Comparison of ENCODE assay signal across 16 cellular contexts in the genomic region with DNA sequence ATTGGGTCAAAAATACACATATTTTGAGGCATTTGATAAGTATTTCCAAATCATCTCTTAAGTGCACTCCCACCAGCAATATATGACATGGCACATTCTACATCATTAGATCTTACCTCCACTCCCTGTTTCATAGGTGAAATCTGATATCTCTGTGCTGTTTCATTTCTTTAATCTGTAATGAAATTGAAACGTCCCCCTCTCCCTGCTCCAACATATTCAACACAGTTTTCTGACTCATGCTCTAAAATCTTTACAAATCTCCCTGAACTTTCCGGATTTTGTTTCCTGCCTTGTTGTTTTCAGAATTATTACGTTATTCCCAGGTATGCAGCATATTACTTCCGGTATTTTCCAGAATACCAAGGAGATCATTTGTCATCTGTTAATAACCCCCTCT.
DNase-seq lines count a peak whose midpoint lies in the region; ATAC-seq and TF ChIP-seq lines count a peak whose summit lies in the region.
"Had no signal": no experiment of that assay in that cellular context is flagged by ENCODE, and none has a peak within 500 bp of the region (broad histone marks: within the 10 kb centered on the region; RNA-seq: fewer than 3 reads in every experiment).

No MANE protein-coding gene starts in this region.

- H2BK120ac ChIP-seq in mesenchymal stem cell (ENCODE audit: low read depth, low read length): no peak overlapping the region

- H3K4me1 ChIP-seq in CD8-positive, alpha-beta T cell (ENCODE audit: insufficient read depth, low read length): peaks cover 16% of the 10 kb centered on the region
- H3K4me1 ChIP-seq in mesenchymal stem cell (ENCODE audit: control insufficient read depth, insufficient read depth, low read depth, low read length): peaks cover 11% of the 10 kb centered on the region
- H3K4me1 ChIP-seq: BE2C, prostate gland had no signal

- H2AFZ ChIP-seq in mesenchymal stem cell (ENCODE audit: low read depth, low read length): no peak overlapping the region

- H3K4ac ChIP-seq in mesenchymal stem cell (ENCODE audit: low read depth in 1 of 2, low read length in 2 of 2): no peak overlapping the region

- no peak for DNase-seq in CD8-positive, alpha-beta T cell
- peak; percentile 66 for DNase-seq in NCI-H226
- no peak for DNase-seq in chondrocyte (ENCODE audit: low spot score)
- DNase-seq in nephron progenitor cell: no peak
- DNase-seq in NCI-H446 treated with DMSO at 0.1 percent for 48 hours (lab: John Stamatoyannopoulos, UW): no peak
- DNase-seq in WTC11 (ENCODE audit: low spot score): no peak
- DNase-seq in mesenchymal stem cell: no peak
- DNase-seq: activated CD4-positive, CD25-positive, alpha-beta regulatory T cell treated with anti-CD3 and anti-CD28 coated beads, Interleukin-2, amount 50 U/mL, for 72 hours; anterior cingulate cortex; BE2C; DND-41; dorsolateral prefrontal cortex had no signal

- peaks cover 8% of the 10 kb centered on the region for H3K27me3 ChIP-seq in CD8-positive, alpha-beta T cell (ENCODE audit: insufficient read depth, low read length)
- peaks cover 0 to 12% of the 10 kb centered on the region in 2 experiments for H3K27me3 ChIP-seq in mesenchymal stem cell (ENCODE audit: control insufficient read depth in 1 of 2, insufficient read depth in 1 of 2, low read length in 2 of 2)
- H3K27me3 ChIP-seq: BE2C, dorsolateral prefrontal cortex had no signal

- H3K27me3 Mint-ChIP-seq in CD8-positive, alpha-beta T cell (ENCODE audit: low read depth): peaks cover 53% of the 10 kb centered on the region
- H3K27me3 Mint-ChIP-seq in chondrocyte (ENCODE audit: low read depth) (no peaks in the 10 kb centered on the region), nephron progenitor cell (ENCODE audit: low read depth, poor library complexity) (peaks cover 61% of the 10 kb centered on the region), WTC11 (ENCODE audit: low read depth) (peaks cover 47% of the 10 kb centered on the region)

- no peak overlapping the region for H3K27ac ChIP-seq in CD8-positive, alpha-beta T cell (ENCODE audit: low read depth, low read length)
- H3K27ac ChIP-seq in mesenchymal stem cell (ENCODE audit: low read length, poor library complexity, severe bottlenecking): no peak overlapping the region
- H3K27ac ChIP-seq: prostate gland, thoracic aorta had no signal

- no peak overlapping the region for H3K4me2 ChIP-seq in mesenchymal stem cell (ENCODE audit: low read length, poor library complexity, severe bottlenecking)

- H3K14ac ChIP-seq in mesenchymal stem cell (ENCODE audit: low read length in 2 of 2): no peak overlapping the region

- POLR2A ChIA-PET in CD8-positive, alpha-beta T cell (lab: Charles Lee): no interaction called here
- POLR2A ChIA-PET in WTC11 (lab: Charles Lee): no interaction called here

- WGBS in mesenchymal stem cell: 70% methylated on average over 4 of the region's 4 CpGs

- H3K4me1 Mint-ChIP-seq in CD8-positive, alpha-beta T cell (ENCODE audit: low read depth): peaks cover 16% of the 10 kb centered on the region
- H3K4me1 Mint-ChIP-seq in chondrocyte (ENCODE audit: low read depth): peaks cover 44% of the 10 kb centered on the region
- peaks cover 32% of the 10 kb centered on the region for H3K4me1 Mint-ChIP-seq in nephron progenitor cell
- H3K4me1 Mint-ChIP-seq in WTC11: peaks cover 19% of the 10 kb centered on the region

- H4K8ac ChIP-seq in mesenchymal stem cell (ENCODE audit: low read length): no peak overlapping the region

- H2BK5ac ChIP-seq in mesenchymal stem cell (ENCODE audit: low read depth, low read length, poor library complexity, severe bottlenecking): no peak overlapping the region

- H3K23ac ChIP-seq in mesenchymal stem cell (ENCODE audit: low read length in 2 of 2): no peak overlapping the region

- H3K18ac ChIP-seq in mesenchymal stem cell (ENCODE audit: low read depth in 1 of 2, low read length in 2 of 2): no peak overlapping the region

- no peaks in the 10 kb centered on the region for H3K79me1 ChIP-seq in mesenchymal stem cell (replicated peaks; ENCODE audit: low read length, poor library complexity, severe bottlenecking)

- no peaks in the 10 kb centered on the region for H3K9me3 ChIP-seq in CD8-positive, alpha-beta T cell (ENCODE audit: low read length)
- no peaks in the 10 kb centered on the region for H3K9me3 ChIP-seq in mesenchymal stem cell (ENCODE audit: control insufficient read depth, low read length)
- H3K9me3 ChIP-seq: BE2C, prostate gland, thoracic aorta had no signal

- H3K4me3 Mint-ChIP-seq in CD8-positive, alpha-beta T cell: peak overlapping the region; percentile 19
- H3K4me3 Mint-ChIP-seq in chondrocyte (ENCODE audit: unreplicated experiment): peak overlapping the region; percentile 35
- peak overlapping the region; percentile 71 for H3K4me3 Mint-ChIP-seq in nephron progenitor cell
- no peak overlapping the region for H3K4me3 Mint-ChIP-seq in WTC11

- no peak overlapping the region for H2BK12ac ChIP-seq in mesenchymal stem cell (ENCODE audit: low read length in 2 of 2)

- intact Hi-C loops in CD8-positive, alpha-beta T cell (cut with DNase I, micrococcal nuclease): loop anchor here in 1 of 2 experiments (2.0 kb wide), 1 partner anchor 357 kb away; no protein-coding TSS in a partner anchor

- H2AK5ac ChIP-seq in mesenchymal stem cell (ENCODE audit: low read length, severe bottlenecking): no peak overlapping the region

- H2BK15ac ChIP-seq in mesenchymal stem cell (ENCODE audit: low read depth, poor library complexity, severe bottlenecking): no peak overlapping the region

- H3K27ac Mint-ChIP-seq in CD8-positive, alpha-beta T cell: no peak overlapping the region
- peak overlapping the region; percentile 39 for H3K27ac Mint-ChIP-seq in chondrocyte (ENCODE audit: unreplicated experiment)
- H3K27ac Mint-ChIP-seq in nephron progenitor cell: no peak overlapping the region
- H3K27ac Mint-ChIP-seq in WTC11: no peak overlapping the region

- no peak for TF ChIP-seq CTCF in CD8-positive, alpha-beta T cell (IDR thresholded peaks at IDR 0.05)
- no peak for TF ChIP-seq CTCF in chondrocyte (IDR thresholded peaks at IDR 0.05)
- no peak for TF ChIP-seq CTCF in nephron progenitor cell (IDR thresholded peaks at IDR 0.05)
- no peak for TF ChIP-seq CTCF in WTC11 (IDR thresholded peaks at IDR 0.05)

- no peak overlapping the region for H3K9ac ChIP-seq in mesenchymal stem cell (ENCODE audit: low read length)

- H3K4me3 ChIP-seq in CD8-positive, alpha-beta T cell (ENCODE audit: low read depth, low read length): no peak overlapping the region
- peak overlapping the region in 1 of 2 experiments; percentile 83 for H3K4me3 ChIP-seq in mesenchymal stem cell (ENCODE audit: insufficient read depth in 1 of 2, low read depth in 1 of 2, low read length in 2 of 2)
- H3K4me3 ChIP-seq: GM12878 had no signal

- H3K36me3 Mint-ChIP-seq in CD8-positive, alpha-beta T cell: no peaks in the 10 kb centered on the region
- H3K36me3 Mint-ChIP-seq in chondrocyte (ENCODE audit: low read depth): no peaks in the 10 kb centered on the region
- no peaks in the 10 kb centered on the region for H3K36me3 Mint-ChIP-seq in nephron progenitor cell (ENCODE audit: low read depth)
- no peaks in the 10 kb centered on the region for H3K36me3 Mint-ChIP-seq in WTC11

- ATAC-seq in CD8-positive, alpha-beta T cell: no peak
- ATAC-seq in HG02642 (IDR thresholded peaks at IDR 0.05; ENCODE audit: poor library complexity, unreplicated experiment): no peak
- no peak for ATAC-seq in WTC11
- ATAC-seq: GM12878 had no signal

- CTCF ChIA-PET in CD8-positive, alpha-beta T cell (lab: Charles Lee): no interaction called here
- CTCF ChIA-PET in WTC11 (lab: Charles Lee): interaction anchor here (0.6 to 1.7 kb wide), 2 partner anchors 30 to 65 kb away, joined by 3 to 7 read pairs; no protein-coding TSS in a partner anchor

- no peaks in the 10 kb centered on the region for H3K36me3 ChIP-seq in CD8-positive, alpha-beta T cell (ENCODE audit: insufficient read depth, low read length)
- no peaks in the 10 kb centered on the region for H3K36me3 ChIP-seq in mesenchymal stem cell (ENCODE audit: control insufficient read depth in 1 of 2, insufficient read depth in 2 of 2, low read depth in 1 of 2, low read length in 2 of 2)
- H3K36me3 ChIP-seq: BE2C, prostate gland, thoracic aorta had no signal

- H4K91ac ChIP-seq in mesenchymal stem cell (ENCODE audit: low read length): no peak overlapping the region

- no peaks in the 10 kb centered on the region for H3K9me3 Mint-ChIP-seq in CD8-positive, alpha-beta T cell
- H3K9me3 Mint-ChIP-seq in chondrocyte (ENCODE audit: low read depth) (no peaks in the 10 kb centered on the region), nephron progenitor cell (no peaks in the 10 kb centered on the region), WTC11 (no peaks in the 10 kb centered on the region)

TF ChIP-seq in WTC11, 78 proteins besides CTCF, POLR2A, EP300 and RAD21 (continues in another document):
- TF ChIP-seq, protein P1, sequence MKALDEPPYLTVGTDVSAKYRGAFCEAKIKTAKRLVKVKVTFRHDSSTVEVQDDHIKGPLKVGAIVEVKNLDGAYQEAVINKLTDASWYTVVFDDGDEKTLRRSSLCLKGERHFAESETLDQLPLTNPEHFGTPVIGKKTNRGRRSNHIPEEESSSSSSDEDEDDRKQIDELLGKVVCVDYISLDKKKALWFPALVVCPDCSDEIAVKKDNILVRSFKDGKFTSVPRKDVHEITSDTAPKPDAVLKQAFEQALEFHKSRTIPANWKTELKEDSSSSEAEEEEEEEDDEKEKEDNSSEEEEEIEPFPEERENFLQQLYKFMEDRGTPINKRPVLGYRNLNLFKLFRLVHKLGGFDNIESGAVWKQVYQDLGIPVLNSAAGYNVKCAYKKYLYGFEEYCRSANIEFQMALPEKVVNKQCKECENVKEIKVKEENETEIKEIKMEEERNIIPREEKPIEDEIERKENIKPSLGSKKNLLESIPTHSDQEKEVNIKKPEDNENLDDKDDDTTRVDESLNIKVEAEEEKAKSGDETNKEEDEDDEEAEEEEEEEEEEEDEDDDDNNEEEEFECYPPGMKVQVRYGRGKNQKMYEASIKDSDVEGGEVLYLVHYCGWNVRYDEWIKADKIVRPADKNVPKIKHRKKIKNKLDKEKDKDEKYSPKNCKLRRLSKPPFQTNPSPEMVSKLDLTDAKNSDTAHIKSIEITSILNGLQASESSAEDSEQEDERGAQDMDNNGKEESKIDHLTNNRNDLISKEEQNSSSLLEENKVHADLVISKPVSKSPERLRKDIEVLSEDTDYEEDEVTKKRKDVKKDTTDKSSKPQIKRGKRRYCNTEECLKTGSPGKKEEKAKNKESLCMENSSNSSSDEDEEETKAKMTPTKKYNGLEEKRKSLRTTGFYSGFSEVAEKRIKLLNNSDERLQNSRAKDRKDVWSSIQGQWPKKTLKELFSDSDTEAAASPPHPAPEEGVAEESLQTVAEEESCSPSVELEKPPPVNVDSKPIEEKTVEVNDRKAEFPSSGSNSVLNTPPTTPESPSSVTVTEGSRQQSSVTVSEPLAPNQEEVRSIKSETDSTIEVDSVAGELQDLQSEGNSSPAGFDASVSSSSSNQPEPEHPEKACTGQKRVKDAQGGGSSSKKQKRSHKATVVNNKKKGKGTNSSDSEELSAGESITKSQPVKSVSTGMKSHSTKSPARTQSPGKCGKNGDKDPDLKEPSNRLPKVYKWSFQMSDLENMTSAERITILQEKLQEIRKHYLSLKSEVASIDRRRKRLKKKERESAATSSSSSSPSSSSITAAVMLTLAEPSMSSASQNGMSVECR (CRISPR knock-in tag; IDR thresholded peaks at IDR 0.05; ENCODE audit: borderline replicate concordance): no peak
- TF ChIP-seq RORB (CRISPR knock-in tag; IDR thresholded peaks at IDR 0.05) (no peak), ZNF423 (CRISPR knock-in tag; IDR thresholded peaks at IDR 0.05) (no peak)
